In genomic region chr21:37797403-37797802, GRCh38 we compare ENCODE assay signal across 17 cellular contexts.
A peak's percentile ranks its signal among the peaks of the same experiment; 100 is the strongest.
DNase-seq lines count a peak whose midpoint lies in the region; ATAC-seq and TF ChIP-seq lines count a peak whose summit lies in the region.
"Had no signal": no experiment of that assay in that cellular context is flagged by ENCODE, and none has a peak within 500 bp of the region (broad histone marks: within the 10 kb centered on the region; RNA-seq: fewer than 3 reads in every experiment).

No MANE protein-coding gene starts in this region.

- peak overlapping the region; percentile 1 for H4K91ac ChIP-seq in mesenchymal stem cell (ENCODE audit: low read length)

- H3K4ac ChIP-seq in mesenchymal stem cell (ENCODE audit: low read depth in 1 of 2, low read length in 2 of 2): peak overlapping the region in 1 of 2 experiments; percentile 53

- no peak overlapping the region for H2BK120ac ChIP-seq in mesenchymal stem cell (ENCODE audit: low read depth, low read length)

- H3K18ac ChIP-seq in mesenchymal stem cell (ENCODE audit: low read depth in 1 of 2, low read length in 2 of 2): no peak overlapping the region

- H3K9ac ChIP-seq in mesenchymal stem cell (ENCODE audit: low read length): no peak overlapping the region
- H3K9ac ChIP-seq: GM23248 had no signal

- intact Hi-C loops in activated CD4-positive, alpha-beta T cell treated with anti-CD3 and anti-CD28 coated beads for 36 hours (cut with DNase I, micrococcal nuclease): no loop called here
- intact Hi-C loops in activated CD4-positive, alpha-beta T cell treated with anti-CD3 and anti-CD28 coated beads, Interleukin-2, amount 10 ng/mL, durations not matched to agents 24 days and 14 days (cut with micrococcal nuclease): no loop called here
- intact Hi-C loops in MCF 10A (cut with micrococcal nuclease): no loop called here

- CTCF ChIA-PET in activated CD4-positive, alpha-beta T cell treated with anti-CD3 and anti-CD28 coated beads for 36 hours (lab: Charles Lee): no interaction called here
- CTCF ChIA-PET in MCF 10A (lab: Yijun Ruan, JAX): no interaction called here

- no peak overlapping the region for H4K8ac ChIP-seq in mesenchymal stem cell (ENCODE audit: low read length)

- H2BK15ac ChIP-seq in mesenchymal stem cell (ENCODE audit: low read depth, poor library complexity, severe bottlenecking): no peak overlapping the region

- H3K4me1 Mint-ChIP-seq in activated CD4-positive, alpha-beta T cell treated with anti-CD3 and anti-CD28 coated beads for 36 hours: no peaks in the 10 kb centered on the region
- H3K4me1 Mint-ChIP-seq in activated CD4-positive, alpha-beta T cell treated with anti-CD3 and anti-CD28 coated beads, Interleukin-2, amount 10 ng/mL, durations not matched to agents 24 days and 14 days: no peaks in the 10 kb centered on the region
- H3K4me1 Mint-ChIP-seq in type B pancreatic cell (ENCODE audit: unreplicated experiment) (no peaks in the 10 kb centered on the region), MCF 10A (ENCODE audit: insufficient read depth, unreplicated experiment) (no peaks in the 10 kb centered on the region)
- H3K4me1 Mint-ChIP-seq: B cell had no signal

- WGBS in mesenchymal stem cell: 85% methylated on average over 4 of the region's 4 CpGs

- no peaks in the 10 kb centered on the region for H3K36me3 Mint-ChIP-seq in activated CD4-positive, alpha-beta T cell treated with anti-CD3 and anti-CD28 coated beads for 36 hours (ENCODE audit: low read depth)
- H3K36me3 Mint-ChIP-seq in activated CD4-positive, alpha-beta T cell treated with anti-CD3 and anti-CD28 coated beads, Interleukin-2, amount 10 ng/mL, durations not matched to agents 24 days and 14 days (ENCODE audit: low read depth): no peaks in the 10 kb centered on the region
- no peaks in the 10 kb centered on the region for H3K36me3 Mint-ChIP-seq in type B pancreatic cell
- no peaks in the 10 kb centered on the region for H3K36me3 Mint-ChIP-seq in MCF 10A (ENCODE audit: insufficient read depth, unreplicated experiment)

- H3K4me3 Mint-ChIP-seq in activated CD4-positive, alpha-beta T cell treated with anti-CD3 and anti-CD28 coated beads for 36 hours: no peak overlapping the region
- no peak overlapping the region for H3K4me3 Mint-ChIP-seq in activated CD4-positive, alpha-beta T cell treated with anti-CD3 and anti-CD28 coated beads, Interleukin-2, amount 10 ng/mL, durations not matched to agents 24 days and 14 days
- H3K4me3 Mint-ChIP-seq in type B pancreatic cell (no peak overlapping the region), MCF 10A (ENCODE audit: unreplicated experiment) (no peak overlapping the region)
- H3K4me3 Mint-ChIP-seq: B cell; CD4-positive, alpha-beta T cell had no signal

- H3K9me3 Mint-ChIP-seq in activated CD4-positive, alpha-beta T cell treated with anti-CD3 and anti-CD28 coated beads for 36 hours (ENCODE audit: low read depth): no peaks in the 10 kb centered on the region
- no peaks in the 10 kb centered on the region for H3K9me3 Mint-ChIP-seq in activated CD4-positive, alpha-beta T cell treated with anti-CD3 and anti-CD28 coated beads, Interleukin-2, amount 10 ng/mL, durations not matched to agents 24 days and 14 days
- H3K9me3 Mint-ChIP-seq in type B pancreatic cell (no peaks in the 10 kb centered on the region), MCF 10A (ENCODE audit: unreplicated experiment) (no peaks in the 10 kb centered on the region)
- H3K9me3 Mint-ChIP-seq: CD4-positive, alpha-beta T cell had no signal

- TF ChIP-seq CTCF in type B pancreatic cell (conservative IDR thresholded peaks at IDR 0.05) (no peak), MCF 10A (IDR thresholded peaks at IDR 0.05; ENCODE audit: unreplicated experiment) (no peak)

- H3K14ac ChIP-seq in mesenchymal stem cell (ENCODE audit: low read length in 2 of 2): no peak overlapping the region

- ATAC-seq in activated CD4-positive, alpha-beta T cell treated with anti-CD3 and anti-CD28 coated beads for 36 hours: peak; percentile 51
- no peak for ATAC-seq in HG03521 (IDR thresholded peaks at IDR 0.05; ENCODE audit: unreplicated experiment)
- ATAC-seq: GM12878, HCT116 had no signal

- H3K23ac ChIP-seq in mesenchymal stem cell (ENCODE audit: low read length in 2 of 2): no peak overlapping the region

- H3K4me2 ChIP-seq in mesenchymal stem cell (ENCODE audit: low read length, poor library complexity, severe bottlenecking): no peak overlapping the region

- H3K27ac ChIP-seq in mesenchymal stem cell (ENCODE audit: low read length, poor library complexity, severe bottlenecking): no peak overlapping the region
- H3K27ac ChIP-seq: GM23248, HL-60 had no signal

- H2BK5ac ChIP-seq in mesenchymal stem cell (ENCODE audit: low read depth, low read length, poor library complexity, severe bottlenecking): no peak overlapping the region

- H3K27me3 ChIP-seq in mesenchymal stem cell (ENCODE audit: control insufficient read depth in 1 of 2, insufficient read depth in 1 of 2, low read length in 2 of 2): peaks cover 0 to 38% of the 10 kb centered on the region in 2 experiments

- H3K36me3 ChIP-seq in mesenchymal stem cell (ENCODE audit: control insufficient read depth in 1 of 2, insufficient read depth in 2 of 2, low read depth in 1 of 2, low read length in 2 of 2): no peaks in the 10 kb centered on the region

- no peak overlapping the region for H3K27ac Mint-ChIP-seq in activated CD4-positive, alpha-beta T cell treated with anti-CD3 and anti-CD28 coated beads for 36 hours
- no peak overlapping the region for H3K27ac Mint-ChIP-seq in activated CD4-positive, alpha-beta T cell treated with anti-CD3 and anti-CD28 coated beads, Interleukin-2, amount 10 ng/mL, durations not matched to agents 24 days and 14 days
- H3K27ac Mint-ChIP-seq in type B pancreatic cell (no peak overlapping the region), MCF 10A (ENCODE audit: low read depth, unreplicated experiment) (no peak overlapping the region)
- H3K27ac Mint-ChIP-seq: B cell; CD4-positive, alpha-beta T cell had no signal

- no peaks in the 10 kb centered on the region for H3K9me3 ChIP-seq in mesenchymal stem cell (ENCODE audit: control insufficient read depth, low read length)

- peaks cover 11% of the 10 kb centered on the region for H3K27me3 Mint-ChIP-seq in activated CD4-positive, alpha-beta T cell treated with anti-CD3 and anti-CD28 coated beads for 36 hours
- peaks cover 6% of the 10 kb centered on the region for H3K27me3 Mint-ChIP-seq in activated CD4-positive, alpha-beta T cell treated with anti-CD3 and anti-CD28 coated beads, Interleukin-2, amount 10 ng/mL, durations not matched to agents 24 days and 14 days
- H3K27me3 Mint-ChIP-seq in type B pancreatic cell: peaks cover 7% of the 10 kb centered on the region
- no peaks in the 10 kb centered on the region for H3K27me3 Mint-ChIP-seq in MCF 10A (ENCODE audit: insufficient read depth, unreplicated experiment)

- peak overlapping the region; percentile 23 for H2AK5ac ChIP-seq in mesenchymal stem cell (ENCODE audit: low read length, severe bottlenecking)

- H2AFZ ChIP-seq in mesenchymal stem cell (ENCODE audit: low read depth, low read length): no peak overlapping the region
- H2AFZ ChIP-seq: GM23248 had no signal

- H3K4me1 ChIP-seq in mesenchymal stem cell (ENCODE audit: control insufficient read depth, insufficient read depth, low read depth, low read length): peaks cover 4% of the 10 kb centered on the region

- no TSS peak for BruUV-seq in MCF 10A (replicated peaks; lab: Mats Ljungman, UMichigan)

- H3K4me3 ChIP-seq in mesenchymal stem cell (ENCODE audit: insufficient read depth in 1 of 2, low read depth in 1 of 2, low read length in 2 of 2): no peak overlapping the region
- H3K4me3 ChIP-seq: GM12878, GM23248 had no signal

- peaks cover 2% of the 10 kb centered on the region for H3K79me1 ChIP-seq in mesenchymal stem cell (replicated peaks; ENCODE audit: low read length, poor library complexity, severe bottlenecking)

- peak overlapping the region in 1 of 2 experiments; percentile 90 for H2BK12ac ChIP-seq in mesenchymal stem cell (ENCODE audit: low read length in 2 of 2)

- no peak for DNase-seq in activated CD4-positive, alpha-beta T cell treated with anti-CD3 and anti-CD28 coated beads for 36 hours
- DNase-seq in activated CD4-positive, alpha-beta T cell treated with anti-CD3 and anti-CD28 coated beads, Interleukin-2, amount 10 ng/mL, durations not matched to agents 24 days and 14 days: no peak
- DNase-seq in Daoy (ENCODE audit: low read depth) (peak; percentile 19), LHCN-M2 (ENCODE audit: low read depth) (peak; percentile 45), mesenchymal stem cell (no peak), type B pancreatic cell (ENCODE audit: extremely low spot score, unreplicated experiment) (no peak), MCF 10A (ENCODE audit: unreplicated experiment) (no peak)
- DNase-seq: C1 segment of cervical spinal cord; Calu3; CD4-positive, alpha-beta T cell; DMS 273 treated with DMSO at 0.1 percent for 48 hours; GM23248 had no signal

- POLR2A ChIA-PET in activated CD4-positive, alpha-beta T cell treated with anti-CD3 and anti-CD28 coated beads for 36 hours (lab: Charles Lee): no interaction called here
- POLR2A ChIA-PET in MCF 10A (lab: Yijun Ruan, JAX): no interaction called here

Comparison
In these comparisons a context has a peak if more than half of its experiments do, and no peak if none do; other contexts are left out.
1. DNase-seq: peak in Daoy (single experiment) and LHCN-M2 (single experiment); none in activated CD4-positive, alpha-beta T cell treated with anti-CD3 and anti-CD28 coated beads for 36 hours (single experiment), activated CD4-positive, alpha-beta T cell treated with anti-CD3 and anti-CD28 coated beads, Interleukin-2, amount 10 ng/mL, durations not matched to agents 24 days and 14 days (single experiment), mesenchymal stem cell (single experiment), type B pancreatic cell (single experiment) and MCF 10A (single experiment).